8 cellular contexts compared by ENCODE assay signal in the genomic region with DNA sequence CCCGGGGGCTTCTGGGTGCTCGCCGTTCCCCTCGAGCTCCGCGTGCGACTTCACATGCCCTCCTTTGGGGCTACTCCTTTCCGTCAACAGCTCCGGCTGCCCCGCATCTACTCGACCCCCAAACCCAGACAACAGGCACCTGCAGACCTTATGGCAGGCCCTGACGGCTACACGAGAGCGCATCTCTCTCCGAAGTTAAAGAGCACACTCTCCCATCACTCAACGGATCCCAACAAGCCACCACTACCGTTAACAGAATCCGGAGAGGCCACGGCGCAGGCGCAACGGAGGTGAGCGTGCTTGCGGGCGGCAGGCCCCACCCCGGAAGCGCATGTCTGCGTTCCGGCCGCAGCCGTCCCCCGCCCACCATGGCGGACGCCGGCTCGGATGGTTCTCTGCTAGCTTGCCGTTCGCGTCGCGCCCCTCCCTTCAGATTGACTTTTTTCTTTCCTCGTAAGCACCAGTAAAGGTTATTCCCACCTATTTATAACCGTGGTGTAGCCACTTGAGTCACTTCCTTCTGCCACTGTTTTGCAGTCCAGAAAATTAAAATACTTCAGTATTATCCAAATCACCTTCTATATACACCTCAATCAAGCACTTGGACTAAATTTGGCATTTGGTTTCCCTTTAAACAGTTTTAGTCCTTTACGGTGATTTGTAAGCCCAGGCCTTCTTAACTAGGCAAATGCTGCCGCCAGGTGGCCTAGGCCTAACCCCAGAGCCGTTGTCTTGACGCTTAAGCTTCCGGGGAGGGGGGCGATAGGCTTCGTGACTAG. TPM values are rescaled to one million over a fixed set of nuclear protein-coding genes. Genes with fewer than 3 reads are reported as not detected.
A peak's percentile ranks its signal among the peaks of the same experiment; 100 is the strongest.
DNase-seq lines count a peak whose midpoint lies in the region; ATAC-seq and TF ChIP-seq lines count a peak whose summit lies in the region.

A gene (minus strand): TSS at position 269 of the 779 bp plus-strand sequence. CDS start 86 bp downstream, at position 183.

- peak; percentile 65 for DNase-seq in BJ (ENCODE audit: low read depth)
- peak; percentile 85 for DNase-seq in GM19238 (ENCODE audit: insufficient read length, low spot score)
- peak; percentile 89 for DNase-seq in NCI-H510A (lab: John Stamatoyannopoulos, UW)
- peak; percentile 94 for DNase-seq in activated CD4-positive, alpha-beta T cell treated with anti-CD3 and anti-CD28 coated beads for 1 hour
- peak; percentile 15 to 64 for DNase-seq in cerebellar nuclear complex (lab: John Stamatoyannopoulos, UW)
- DNase-seq in kidney glomerular epithelial cell (lab: John Stamatoyannopoulos, UW), result peak; percentile 90
- DNase-seq in stimulated activated CD4-positive, alpha-beta T cell treated with anti-CD3 and anti-CD28 coated beads, Interleukin-15, amount 100 ng/mL, for 48 hours (ENCODE audit: low read depth in 2 of 2), result peak; percentile 90 to 92

- ATAC-seq in HG03439 (IDR thresholded peaks at IDR 0.05; ENCODE audit: unreplicated experiment), result peak; percentile 79

- POLR2A ChIA-PET in BJ (lab: Charles Lee), result interaction anchor here (0.6 to 1.4 kb wide), 4 partner anchors 8 to 139 kb away, joined by 3 to 6 read pairs (median 4); a partner anchor contains a TSS

- peak within 1 kb of the TSS; percentile 74 for H3K4me3 ChIP-seq in BJ (ENCODE audit: low read depth, low read length)

- CTCF ChIA-PET in BJ (lab: Yijun Ruan, JAX), result interaction anchor here (0.8 to 11.2 kb wide), 9 partner anchors 8 to 152 kb away, joined by 3 to 220 read pairs (median 4); no protein-coding TSS in a partner anchor

- H3K36me3 ChIP-seq in BJ (ENCODE audit: control insufficient read depth, insufficient read depth, low read length), result peaks cover 22% of the 10 kb centered on the region

- no peaks in the 10 kb centered on the region for H3K27me3 ChIP-seq in BJ (ENCODE audit: control insufficient read depth, insufficient read depth, low read length)

- peak; percentile 63 for TF ChIP-seq CTCF in BJ (IDR thresholded peaks at IDR 0.05; ENCODE audit: insufficient read depth, low read depth, low read length)

RNA-seq across cellular contexts. Expression of the gene that starts here (rescaled TPM):
- 4.5 and 5.7 TPM in 2 replicates for polyA plus RNA-seq in BJ (2011; rRNA removed)
- polyA minus RNA-seq in BJ (2011; rRNA and poly(A)+ RNA removed), result 3.9 and 4.1 TPM in 2 replicates

Comparison
In these comparisons a context has a peak if more than half of its experiments do, and no peak if none do; other contexts are left out.
1. Peak in every context shown above with its lines: DNase-seq, ATAC-seq and H3K4me3 ChIP-seq.
2. DNase-seq: peak in every context shown above with its lines; median percentile 94 in activated CD4-positive, alpha-beta T cell treated with anti-CD3 and anti-CD28 coated beads for 1 hour; 91 in stimulated activated CD4-positive, alpha-beta T cell treated with anti-CD3 and anti-CD28 coated beads, Interleukin-15, amount 100 ng/mL, for 48 hours; 90 in kidney glomerular epithelial cell; 89 in NCI-H510A; 85 in GM19238; 65 in BJ; 40 in cerebellar nuclear complex.